11 cellular contexts compared by ENCODE assay signal in the genomic region with DNA sequence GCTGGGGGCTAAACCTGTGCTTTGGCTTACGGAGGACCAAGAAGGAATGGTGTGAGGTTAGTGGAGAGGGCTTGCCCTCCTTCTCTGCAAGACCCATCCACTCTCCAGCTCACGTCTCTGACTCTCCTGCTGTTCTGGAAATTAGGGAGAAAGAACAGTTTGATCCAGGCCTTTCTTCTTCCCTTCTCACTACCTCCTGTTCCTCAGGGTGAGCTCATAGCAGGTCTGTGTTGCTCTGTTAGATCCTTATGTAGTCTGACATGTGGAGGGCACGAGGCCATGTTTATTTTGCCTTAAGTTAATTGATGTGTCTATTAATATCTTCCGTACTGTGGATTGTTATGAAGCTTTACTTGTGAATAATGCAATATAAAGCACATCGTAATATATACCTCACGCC.
"Had no signal": no experiment of that assay in that cellular context is flagged by ENCODE, and none has a peak within 500 bp of the region (broad histone marks: within the 10 kb centered on the region; RNA-seq: fewer than 3 reads in every experiment).

No MANE protein-coding gene starts in this region.

- ATAC-seq: HCT116, HepG2 had no signal

- H3K9me3 ChIP-seq: HAP-1 had no signal

- H3K27ac ChIP-seq: GM23248, HL-60, KMS-11 had no signal

- H3K4me1 ChIP-seq: HAP-1 had no signal

- H3K36me3 ChIP-seq: HAP-1 had no signal

- H3K4me2 ChIP-seq: KMS-11 had no signal

- H3K9ac ChIP-seq: GM23248, KMS-11 had no signal

- DNase-seq: GM23248, GOT3, H7, HFFc6, Karpas-422, KBM-7 had no signal

- H2AFZ ChIP-seq: GM23248 had no signal

- H3K4me3 ChIP-seq: GM23248, HAP-1 had no signal
